ENCODE assay signal across 21 cellular contexts in genomic region chr17:37110816-37111215, GRCh38.
DNase-seq lines count a peak whose midpoint lies in the region; TF ChIP-seq lines count a peak whose summit lies in the region.
"Had no signal": no experiment of that assay in that cellular context is flagged by ENCODE, and none has a peak within 500 bp of the region (broad histone marks: within the 10 kb centered on the region; RNA-seq: fewer than 3 reads in every experiment).

No MANE protein-coding gene starts in this region.

- H3K79me1 ChIP-seq in H9 (ENCODE audit: insufficient read depth, low read depth, low read length, poor library complexity, severe bottlenecking): no peaks in the 10 kb centered on the region

- POLR2A ChIA-PET in CD4-positive, alpha-beta memory T cell (lab: Charles Lee; ENCODE audit: partially characterized antibody): no interaction called here

- H3K9me3 ChIP-seq in H9 (ENCODE audit: control insufficient read depth, low read depth, low read length) (no peaks in the 10 kb centered on the region), mesodermal cell (ENCODE audit: control insufficient read depth, low read length) (no peaks in the 10 kb centered on the region)
- H3K9me3 ChIP-seq in CD4-positive, alpha-beta memory T cell (ENCODE audit: control insufficient read depth in 1 of 2, low read length in 2 of 2): no peaks in the 10 kb centered on the region
- H3K9me3 ChIP-seq: A549, BLaER1 had no signal

- H3K4me3 ChIP-seq in mesodermal cell (ENCODE audit: extremely low read depth, insufficient read depth, low read length, poor library complexity, severe bottlenecking): no peak overlapping the region
- no peak overlapping the region for H3K4me3 ChIP-seq in CD4-positive, alpha-beta memory T cell (ENCODE audit: low read length in 2 of 2)
- H3K4me3 ChIP-seq: A549, BLaER1, PC-9 had no signal

- no peak overlapping the region for H3K18ac ChIP-seq in H9 (ENCODE audit: insufficient read length, low read depth, low read length)

- no peak overlapping the region for H4K8ac ChIP-seq in H9 (replicated peaks; ENCODE audit: insufficient read length, low read depth, low read length)

- TF ChIP-seq CTCF in H9 (conservative IDR thresholded peaks at IDR 0.05) (no peak), progenitor cell of endocrine pancreas (IDR thresholded peaks at IDR 0.05; ENCODE audit: unreplicated experiment) (no peak)

- no peaks in the 10 kb centered on the region for H3K23me2 ChIP-seq in H9 (ENCODE audit: insufficient read length, low read depth, low read length, poor library complexity, severe bottlenecking)

- H3K36me3 ChIP-seq in mesodermal cell (ENCODE audit: control insufficient read depth, insufficient read depth, low read length): peaks cover 83% of the 10 kb centered on the region
- no peaks in the 10 kb centered on the region for H3K36me3 ChIP-seq in CD4-positive, alpha-beta memory T cell (ENCODE audit: insufficient read depth, low read length)

- WGBS in H9 (ENCODE audit: extremely low coverage, insufficient read length, low lambda C conversion rate): no CpG with 5 or more reads among the region's 3 CpGs
- 91 to 97% methylated on average over 2 to 3 of the region's 3 CpGs for WGBS in mesodermal cell (ENCODE audit: insufficient coverage in 2 of 2), 2 experiments

- no peak overlapping the region for H3K14ac ChIP-seq in H9 (ENCODE audit: insufficient read depth, low read length)

- no peaks in the 10 kb centered on the region for H3K79me2 ChIP-seq in H9 (ENCODE audit: insufficient read depth, low read length)

- H3K4me2 ChIP-seq in H9 (ENCODE audit: insufficient read depth, insufficient read length, low read length): no peak overlapping the region
- H3K4me2 ChIP-seq: A549, BLaER1, PC-9 had no signal

- H3K27me3 Mint-ChIP-seq in H9 (ENCODE audit: low read depth): no peaks in the 10 kb centered on the region
- no peaks in the 10 kb centered on the region for H3K27me3 Mint-ChIP-seq in progenitor cell of endocrine pancreas
- H3K27me3 Mint-ChIP-seq in CD4-positive, alpha-beta memory T cell: no peaks in the 10 kb centered on the region

- H4K91ac ChIP-seq in H9 (ENCODE audit: insufficient read length, low read depth, low read length): no peak overlapping the region

- H3K23ac ChIP-seq in H9 (ENCODE audit: insufficient read length, low read depth, low read length): no peak overlapping the region

- intact Hi-C loops in CD4-positive, alpha-beta memory T cell (cut with micrococcal nuclease): no loop called here

- CTCF ChIA-PET in CD4-positive, alpha-beta memory T cell (lab: Charles Lee; ENCODE audit: partially characterized antibody): no interaction called here

- H4K20me1 ChIP-seq in H9 (ENCODE audit: control insufficient read depth, insufficient read depth, insufficient read length): no peaks in the 10 kb centered on the region
- H4K20me1 ChIP-seq: BLaER1 had no signal

- H3K4me1 Mint-ChIP-seq in H9 (peaks cover 33 to 42% of the 10 kb centered on the region in 2 experiments), progenitor cell of endocrine pancreas (ENCODE audit: low read depth) (peaks cover 33% of the 10 kb centered on the region)
- H3K4me1 Mint-ChIP-seq in CD4-positive, alpha-beta memory T cell: no peaks in the 10 kb centered on the region

- no peak overlapping the region for H3K27ac ChIP-seq in H9 (ENCODE audit: insufficient read length, low read depth, low read length)
- H3K27ac ChIP-seq in caudate nucleus (ENCODE audit: low read depth, low read length): peak overlapping the region; percentile 14
- peak overlapping the region; percentile 20 for H3K27ac ChIP-seq in mesodermal cell (ENCODE audit: low read depth, low read length, severe bottlenecking)
- no peak overlapping the region for H3K27ac ChIP-seq in CD4-positive, alpha-beta memory T cell (ENCODE audit: low read depth, low read length)
- H3K27ac ChIP-seq: A549, BLaER1, PC-9, RWPE1 had no signal

- no peak overlapping the region for H2AFZ ChIP-seq in H9 (ENCODE audit: low read length)
- H2AFZ ChIP-seq: PC-9 had no signal

- H3T11ph ChIP-seq in H9 (ENCODE audit: low read length): no peak overlapping the region

- H3K4me1 ChIP-seq in H9 (ENCODE audit: insufficient read depth, low read length) (peaks cover 15% of the 10 kb centered on the region), mesodermal cell (ENCODE audit: control insufficient read depth, insufficient read depth, low read length, poor library complexity, severe bottlenecking) (peaks cover 6% of the 10 kb centered on the region)
- H3K4me1 ChIP-seq in CD4-positive, alpha-beta memory T cell (ENCODE audit: insufficient read depth, low read length): no peaks in the 10 kb centered on the region
- H3K4me1 ChIP-seq: A549 had no signal

- H3K9me3 Mint-ChIP-seq in H9 (no peaks in the 10 kb centered on the region), progenitor cell of endocrine pancreas (ENCODE audit: low read depth) (no peaks in the 10 kb centered on the region)
- H3K9me3 Mint-ChIP-seq in CD4-positive, alpha-beta memory T cell: no peaks in the 10 kb centered on the region
- H3K9me3 Mint-ChIP-seq: CD8-positive, alpha-beta T cell; HFFc6 had no signal

- H2BK15ac ChIP-seq in H9 (ENCODE audit: low read depth, low read length): no peak overlapping the region

- no peak overlapping the region for H3K56ac ChIP-seq in H9 (ENCODE audit: insufficient read length, low read depth, low read length)

- H3K27me3 ChIP-seq in H9 (ENCODE audit: insufficient read depth, low read length): no peaks in the 10 kb centered on the region
- no peaks in the 10 kb centered on the region for H3K27me3 ChIP-seq in CD4-positive, alpha-beta memory T cell (ENCODE audit: insufficient read depth, low read length)
- H3K27me3 ChIP-seq: BLaER1 had no signal

- H2BK5ac ChIP-seq in H9 (ENCODE audit: insufficient read length, low read length): no peak overlapping the region

- peak; percentile 12 for DNase-seq in H9
- DNase-seq in caudate nucleus (lab: John Stamatoyannopoulos, UW): peak in 4 of 61 donors; percentile 12 to 22 (median 15)
- no peak for DNase-seq in progenitor cell of endocrine pancreas (ENCODE audit: low spot score, unreplicated experiment)
- no peak for DNase-seq in GF-D8 (lab: John Stamatoyannopoulos, UW)
- DNase-seq in OCI-M1 (lab: John Stamatoyannopoulos, UW): no peak
- no peak for DNase-seq in CD4-positive, alpha-beta memory T cell
- DNase-seq in effector CD4-positive, alpha-beta T cell: no peak
- DNase-seq: CD8-positive, alpha-beta T cell; DMS53; HFFc6; KG1; MV-4-11; NCI-H187; NCI-H2107; NCI-H524; PC-9; SIG-M5 had no signal

- no peak overlapping the region for H2BK12ac ChIP-seq in H9 (ENCODE audit: insufficient read length, low read depth, low read length)

- H3K36me3 Mint-ChIP-seq in H9 (ENCODE audit: insufficient read depth in 1 of 3, low read depth in 3 of 3): peaks cover 21 to 64% (median 57%) of the 10 kb centered on the region in 3 experiments; a peak in 6 of 7 replicates
- H3K36me3 Mint-ChIP-seq in progenitor cell of endocrine pancreas (ENCODE audit: insufficient read depth): peaks cover 19% of the 10 kb centered on the region
- peaks cover 26 to 42% of the 10 kb centered on the region in 2 donors for H3K36me3 Mint-ChIP-seq in CD4-positive, alpha-beta memory T cell

- H3K27ac Mint-ChIP-seq in H9 (peak overlapping the region; percentile 51 to 91 (median 68); a peak in 4 of 7 replicates), progenitor cell of endocrine pancreas (peak overlapping the region; percentile 82)
- no peak overlapping the region for H3K27ac Mint-ChIP-seq in CD4-positive, alpha-beta memory T cell
- H3K27ac Mint-ChIP-seq: CD8-positive, alpha-beta T cell; HFFc6 had no signal

- no peak overlapping the region for H2BK120ac ChIP-seq in H9 (ENCODE audit: low read depth, low read length, poor library complexity, severe bottlenecking)

- H3K9ac ChIP-seq in H9 (ENCODE audit: extremely low read depth, insufficient read length, low read length): no peak overlapping the region
- H3K9ac ChIP-seq: BLaER1 had no signal

- H3K4ac ChIP-seq in H9 (ENCODE audit: low read depth, low read length): no peak overlapping the region

- H2AK5ac ChIP-seq in H9 (ENCODE audit: insufficient read length, low read length): no peak overlapping the region

- no peak overlapping the region for H2BK20ac ChIP-seq in H9 (ENCODE audit: low read depth, low read length, poor library complexity, severe bottlenecking)

- H3K4me3 Mint-ChIP-seq in H9 (no peak overlapping the region), progenitor cell of endocrine pancreas (ENCODE audit: low read depth) (no peak overlapping the region)
- no peak overlapping the region for H3K4me3 Mint-ChIP-seq in CD4-positive, alpha-beta memory T cell
- H3K4me3 Mint-ChIP-seq: CD8-positive, alpha-beta T cell; HFFc6 had no signal

- H4K5ac ChIP-seq in H9 (ENCODE audit: insufficient read length, low read depth, low read length): no peak overlapping the region

Comparison
In these comparisons a context has a peak if more than half of its experiments do, and no peak if none do; other contexts are left out.
1. H3K27ac ChIP-seq: peak in caudate nucleus (single experiment) and mesodermal cell (single experiment); none in H9 (single experiment) and CD4-positive, alpha-beta memory T cell (single experiment).
2. H3K27ac Mint-ChIP-seq: peak in H9 (3 of 3) and progenitor cell of endocrine pancreas (single experiment); none in CD4-positive, alpha-beta memory T cell (0 of 7).